In genomic region chr6:106017454-106017853, GRCh38 we compare ENCODE assay signal across 28 cellular contexts.
"Had no signal": no experiment of that assay in that cellular context is flagged by ENCODE, and none has a peak within 500 bp of the region (broad histone marks: within the 10 kb centered on the region; RNA-seq: fewer than 3 reads in every experiment).

No MANE protein-coding gene starts in this region.

- H3K27ac Mint-ChIP-seq: naive B cell; naive thymus-derived CD8-positive, alpha-beta T cell; natural killer cell treated with Interleukin-12 subunit alpha and Interleukin-12 subunit beta and Interleukin-15 and Interleukin-18, amount 100 ng/mL, for 72 hours; stimulated activated effector memory CD8-positive, alpha-beta T cell treated with anti-CD3 and anti-CD28 coated beads, Interleukin-12 subunit alpha, Interleukin-12 subunit beta, amount 100 ng/mL, for 72 hours; stimulated activated naive B cell treated with anti-CD40 and anti-IgM and Interleukin-4, amounts not matched to agents 10 μg/mL and 1 μg/mL and 100 μg/mL, for 72 hours; stimulated activated naive CD8-positive, alpha-beta T cell treated with anti-CD3 and anti-CD28 coated beads, Interleukin-15, Interleukin-2, amounts not matched to agents 100 ng/mL and 50 ng/mL, for 24 hours had no signal

- ATAC-seq: naive thymus-derived CD8-positive, alpha-beta T cell; natural killer cell treated with Interleukin-12 subunit alpha and Interleukin-12 subunit beta and Interleukin-15 and Interleukin-18, amount 100 ng/mL, for 72 hours; psoas muscle; right cardiac atrium; right lobe of liver; stimulated activated effector memory CD8-positive, alpha-beta T cell treated with anti-CD3 and anti-CD28 coated beads, Interleukin-12 subunit alpha, Interleukin-12 subunit beta, amount 100 ng/mL, for 72 hours; stimulated activated naive B cell treated with anti-CD40 and anti-IgM and Interleukin-4, amounts not matched to agents 10 μg/mL and 1 μg/mL and 100 μg/mL, for 72 hours had no signal

- H3K4me1 ChIP-seq: parathyroid adenoma, psoas muscle, right lobe of liver, sigmoid colon, thyroid gland, tibial nerve, upper lobe of left lung, vagina had no signal

- H3K9ac ChIP-seq: parathyroid adenoma had no signal

- H3K27me3 ChIP-seq: ovary, right lobe of liver, thyroid gland, tibial nerve, upper lobe of left lung, vagina had no signal

- H3K4me3 Mint-ChIP-seq: naive B cell; naive thymus-derived CD8-positive, alpha-beta T cell; natural killer cell treated with Interleukin-12 subunit alpha and Interleukin-12 subunit beta and Interleukin-15 and Interleukin-18, amount 100 ng/mL, for 72 hours; stimulated activated effector memory CD8-positive, alpha-beta T cell treated with anti-CD3 and anti-CD28 coated beads, Interleukin-12 subunit alpha, Interleukin-12 subunit beta, amount 100 ng/mL, for 72 hours; stimulated activated naive B cell treated with anti-CD40 and anti-IgM and Interleukin-4, amounts not matched to agents 10 μg/mL and 1 μg/mL and 100 μg/mL, for 72 hours; stimulated activated naive CD8-positive, alpha-beta T cell treated with anti-CD3 and anti-CD28 coated beads, Interleukin-15, Interleukin-2, amounts not matched to agents 100 ng/mL and 50 ng/mL, for 24 hours had no signal

- H3K36me3 Mint-ChIP-seq: naive B cell; naive thymus-derived CD8-positive, alpha-beta T cell; natural killer cell treated with Interleukin-12 subunit alpha and Interleukin-12 subunit beta and Interleukin-15 and Interleukin-18, amount 100 ng/mL, for 72 hours; stimulated activated effector memory CD8-positive, alpha-beta T cell treated with anti-CD3 and anti-CD28 coated beads, Interleukin-12 subunit alpha, Interleukin-12 subunit beta, amount 100 ng/mL, for 72 hours; stimulated activated naive B cell treated with anti-CD40 and anti-IgM and Interleukin-4, amounts not matched to agents 10 μg/mL and 1 μg/mL and 100 μg/mL, for 72 hours had no signal

- H3K36me3 ChIP-seq: ovary, right lobe of liver, sigmoid colon, stomach, thoracic aorta, thyroid gland, tibial nerve, upper lobe of left lung, vagina had no signal

- DNase-seq: naive B cell; naive thymus-derived CD8-positive, alpha-beta T cell; occipital lobe; ovary; posterior cingulate gyrus; psoas muscle; right cardiac atrium; right lobe of liver; sigmoid colon; small intestine; stimulated activated CD4-positive, alpha-beta T cell treated with anti-CD3 and anti-CD28 coated beads, Interleukin-15, amount 100 ng/mL, for 24 hours; stimulated activated CD4-positive, alpha-beta T cell treated with anti-CD3 and anti-CD28 coated beads, Interleukin-2, amount 100 ng/mL, for 24 hours; stimulated activated CD4-positive, alpha-beta T cell treated with anti-CD3 and anti-CD28 coated beads, Interleukin-2, amount 100 ng/mL, for 48 hours; stimulated activated CD4-positive, alpha-beta T cell treated with anti-CD3 and anti-CD28 coated beads, Interleukin-4, amount 100 ng/mL, for 24 hours; stimulated activated naive B cell treated with anti-CD40 and anti-IgM and Interleukin-4, amounts not matched to agents 10 μg/mL and 1 μg/mL and 100 μg/mL, for 72 hours; stimulated activated naive CD4-positive, alpha-beta T cell treated with Interleukin-2 at 50 U/mL for 16 hours; stomach; thyroid gland; trophoblast cell; upper lobe of left lung had no signal

- H3K79me2 ChIP-seq: parathyroid adenoma had no signal

- H3K27ac ChIP-seq: ovary, parathyroid adenoma, psoas muscle, right lobe of liver, sigmoid colon, stomach, thoracic aorta, thyroid gland, tibial nerve, upper lobe of left lung, vagina had no signal

- H3K4me1 Mint-ChIP-seq: naive B cell; stimulated activated naive B cell treated with anti-CD40 and anti-IgM and Interleukin-4, amounts not matched to agents 10 μg/mL and 1 μg/mL and 100 μg/mL, for 72 hours had no signal

- H3K9me3 ChIP-seq: ovary, psoas muscle, right lobe of liver, sigmoid colon, stomach, thoracic aorta, thyroid gland, tibial nerve, upper lobe of left lung, vagina had no signal

- H3K4me3 ChIP-seq: ovary, psoas muscle, right lobe of liver, sigmoid colon, stomach, thoracic aorta, thyroid gland, tibial nerve, upper lobe of left lung, vagina had no signal

- FAIRE-seq: small intestine, urothelium cell line had no signal

- H2AFZ ChIP-seq: parathyroid adenoma had no signal

- H3K9me3 Mint-ChIP-seq: naive B cell; naive thymus-derived CD8-positive, alpha-beta T cell; natural killer cell treated with Interleukin-12 subunit alpha and Interleukin-12 subunit beta and Interleukin-15 and Interleukin-18, amount 100 ng/mL, for 72 hours; stimulated activated effector memory CD8-positive, alpha-beta T cell treated with anti-CD3 and anti-CD28 coated beads, Interleukin-12 subunit alpha, Interleukin-12 subunit beta, amount 100 ng/mL, for 72 hours; stimulated activated naive B cell treated with anti-CD40 and anti-IgM and Interleukin-4, amounts not matched to agents 10 μg/mL and 1 μg/mL and 100 μg/mL, for 72 hours; stimulated activated naive CD8-positive, alpha-beta T cell treated with anti-CD3 and anti-CD28 coated beads, Interleukin-15, Interleukin-2, amounts not matched to agents 100 ng/mL and 50 ng/mL, for 24 hours had no signal
